30 cellular contexts compared by ENCODE assay signal in genomic region chr1:211923065-211923464, GRCh38.
"Had no signal": no experiment of that assay in that cellular context is flagged by ENCODE, and none has a peak within 500 bp of the region (broad histone marks: within the 10 kb centered on the region; RNA-seq: fewer than 3 reads in every experiment).

No MANE protein-coding gene starts in this region.

- H3K9me3 ChIP-seq: esophagus squamous epithelium had no signal

- H3K4me3 ChIP-seq: esophagus squamous epithelium had no signal

- ATAC-seq: activated T-cell treated with anti-CD3 and anti-CD28 coated beads, Interleukin-2, amount 50 U/mL, for 4 hours; activated T-helper 17 cell treated with anti-CD3 and anti-CD28 coated beads, Interleukin-2, amount 50 U/mL, for 72 hours had no signal

- FAIRE-seq: astrocyte, bronchial epithelial cell, colon, endometrium, endothelial cell of umbilical vein, frontal cortex had no signal

- H3K27ac Mint-ChIP-seq: activated CD4-positive, alpha-beta memory T cell treated with anti-CD3 and anti-CD28 coated beads, Interleukin-2, amount 10 ng/mL, durations not matched to agents 7 days and 5 days; activated CD4-positive, alpha-beta T cell treated with anti-CD3 and anti-CD28 coated beads, Interleukin-2, amount 10 ng/mL, durations not matched to agents 7 days and 5 days; activated naive CD8-positive, alpha-beta T cell; activated T-helper 17 cell treated with anti-CD3 and anti-CD28 coated beads, Interleukin-2, amount 50 U/mL, for 72 hours had no signal

- DNase-seq: activated CD4-positive, alpha-beta memory T cell treated with anti-CD3 and anti-CD28 coated beads, Interleukin-2, amount 10 ng/mL, durations not matched to agents 7 days and 5 days; activated CD4-positive, alpha-beta T cell treated with anti-CD3 and anti-CD28 coated beads for 4 hours; activated CD4-positive, alpha-beta T cell treated with anti-CD3 and anti-CD28 coated beads, Interleukin-2, amount 10 ng/mL, durations not matched to agents 7 days and 5 days; activated CD4-positive, alpha-beta T cell treated with anti-CD3 and anti-CD28 coated beads, Interleukin-2, amount 50 U/mL, for 4 hours; activated CD4-positive, CD25-positive, alpha-beta regulatory T cell; activated CD4-positive, CD25-positive, alpha-beta regulatory T cell treated with anti-CD3 and anti-CD28 coated beads, Interleukin-2, amount 50 U/mL, for 72 hours; activated CD8-positive, alpha-beta memory T cell treated with anti-CD3 and anti-CD28 coated beads, Interleukin-2, amount 50 U/mL, for 48 hours; activated effector memory CD4-positive, alpha-beta T cell treated with Interleukin-2 at 50 U/mL for 16 hours; activated gamma-delta T cell treated with Interleukin-2 at 50 U/mL for 16 hours; activated naive CD4-positive, alpha-beta T cell treated with anti-CD3 and anti-CD28 coated beads, Interleukin-2, amount 50 U/mL, for 16 hours; activated naive CD4-positive, alpha-beta T cell treated with Interleukin-2 at 50 U/mL for 16 hours; activated T-cell treated with anti-CD3 and anti-CD28 coated beads for 4 hours; activated T-cell treated with anti-CD3 and anti-CD28 coated beads, Interleukin-2, amount 50 U/mL, for 4 hours; amniotic stem cell; anterior cingulate cortex; brain microvascular endothelial cell; cortex of kidney; effector CD8-positive, alpha-beta T cell; esophagus squamous epithelium; T-helper 2 cell had no signal

- H3K36me3 ChIP-seq: brain microvascular endothelial cell, esophagus squamous epithelium had no signal

- H3K27me3 Mint-ChIP-seq: activated naive CD8-positive, alpha-beta T cell; activated T-helper 17 cell treated with anti-CD3 and anti-CD28 coated beads, Interleukin-2, amount 50 U/mL, for 72 hours had no signal

- H3K4me3 Mint-ChIP-seq: activated CD4-positive, alpha-beta memory T cell treated with anti-CD3 and anti-CD28 coated beads, Interleukin-2, amount 10 ng/mL, durations not matched to agents 7 days and 5 days; activated CD4-positive, alpha-beta T cell treated with anti-CD3 and anti-CD28 coated beads, Interleukin-2, amount 10 ng/mL, durations not matched to agents 7 days and 5 days; activated naive CD8-positive, alpha-beta T cell; activated T-cell treated with anti-CD3 and anti-CD28 coated beads, Interleukin-2, amount 50 U/mL, for 4 hours; activated T-helper 17 cell treated with anti-CD3 and anti-CD28 coated beads, Interleukin-2, amount 50 U/mL, for 72 hours; central memory CD8-positive, alpha-beta T cell had no signal

- H3K4me1 Mint-ChIP-seq: activated CD4-positive, alpha-beta memory T cell treated with anti-CD3 and anti-CD28 coated beads, Interleukin-2, amount 10 ng/mL, durations not matched to agents 7 days and 5 days; activated CD4-positive, alpha-beta T cell treated with anti-CD3 and anti-CD28 coated beads, Interleukin-2, amount 10 ng/mL, durations not matched to agents 7 days and 5 days; activated T-helper 17 cell treated with anti-CD3 and anti-CD28 coated beads, Interleukin-2, amount 50 U/mL, for 72 hours; central memory CD8-positive, alpha-beta T cell had no signal

- H3K36me3 Mint-ChIP-seq: activated naive CD8-positive, alpha-beta T cell had no signal

- H3K9me3 Mint-ChIP-seq: activated CD4-positive, alpha-beta memory T cell treated with anti-CD3 and anti-CD28 coated beads, Interleukin-2, amount 10 ng/mL, durations not matched to agents 7 days and 5 days; activated CD4-positive, alpha-beta T cell treated with anti-CD3 and anti-CD28 coated beads, Interleukin-2, amount 10 ng/mL, durations not matched to agents 7 days and 5 days; activated T-cell treated with anti-CD3 and anti-CD28 coated beads, Interleukin-2, amount 50 U/mL, for 4 hours; activated T-helper 17 cell treated with anti-CD3 and anti-CD28 coated beads, Interleukin-2, amount 50 U/mL, for 72 hours; central memory CD8-positive, alpha-beta T cell had no signal

- H3K27me3 ChIP-seq: brain microvascular endothelial cell, esophagus squamous epithelium had no signal

- H3K27ac ChIP-seq: brain microvascular endothelial cell, epithelial cell of prostate, esophagus squamous epithelium had no signal
